Comparison of ENCODE assay signal across 8 cellular contexts in genomic region chr7:81030472-81030871, GRCh38.
"Had no signal": no experiment of that assay in that cellular context is flagged by ENCODE, and none has a peak within 500 bp of the region (broad histone marks: within the 10 kb centered on the region; RNA-seq: fewer than 3 reads in every experiment).

No MANE protein-coding gene starts in this region.

- H3K4me1 Mint-ChIP-seq: H9, IgD-negative memory B cell had no signal

- H3K36me3 Mint-ChIP-seq: IgD-negative memory B cell had no signal

- DNase-seq: GM23248, GOT3, H9, HCEC 1CT, HFFc6, KBM-7 had no signal

- H3K9me3 Mint-ChIP-seq: H9, HFFc6 had no signal

- H3K4me3 ChIP-seq: GM23248 had no signal

- H3K27ac Mint-ChIP-seq: HFFc6 had no signal

- H3K27me3 Mint-ChIP-seq: IgD-negative memory B cell had no signal

- H3K4me3 Mint-ChIP-seq: H9, HFFc6, IgD-negative memory B cell had no signal

- H3K27ac ChIP-seq: GM23248, HL-60 had no signal
